Comparison of ENCODE assay signal across 16 cellular contexts in the genomic region with DNA sequence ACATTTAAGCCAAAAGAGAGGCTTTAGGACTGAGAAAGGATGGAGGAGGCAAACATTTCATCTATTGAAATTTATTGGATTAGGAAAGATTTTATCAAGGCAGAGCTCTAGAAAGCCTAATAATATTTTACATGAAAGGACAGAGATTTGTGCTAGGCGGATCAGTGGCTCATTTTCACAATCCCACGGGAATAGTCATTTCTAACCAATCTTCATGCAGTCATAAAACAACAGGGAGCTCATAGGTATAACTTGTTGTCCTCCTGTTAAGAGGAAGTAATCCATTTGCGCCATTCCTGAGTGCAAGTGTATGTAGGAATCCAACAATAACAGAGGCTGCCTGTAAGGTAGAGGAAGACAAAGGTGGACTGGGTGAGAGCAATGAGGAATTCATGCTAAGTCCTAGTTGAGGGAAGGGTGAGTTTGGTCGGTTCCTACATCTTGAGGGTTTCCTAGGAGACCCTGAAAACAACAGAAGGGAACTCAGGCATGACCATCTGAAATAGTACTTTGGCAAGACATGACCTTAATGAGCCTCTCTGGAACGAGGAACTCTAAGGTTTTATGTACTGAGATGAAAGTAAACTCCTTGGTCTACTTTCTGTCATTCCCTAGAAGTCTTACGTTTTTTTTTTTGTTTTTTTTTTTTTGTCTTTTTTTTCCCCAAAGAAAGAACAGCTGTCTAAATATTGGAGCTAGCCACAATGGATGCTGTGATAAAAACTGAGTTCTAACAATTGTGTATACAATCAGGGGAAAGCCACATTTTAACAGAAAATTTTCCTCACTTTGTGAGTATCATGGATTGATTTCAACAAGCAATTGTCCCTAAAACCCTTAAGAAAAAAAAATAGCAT.
DNase-seq lines count a peak whose midpoint lies in the region; ATAC-seq and TF ChIP-seq lines count a peak whose summit lies in the region.
"Had no signal": no experiment of that assay in that cellular context is flagged by ENCODE, and none has a peak within 500 bp of the region (broad histone marks: within the 10 kb centered on the region; RNA-seq: fewer than 3 reads in every experiment).

No MANE protein-coding gene starts in this region.

- H3K9me3 ChIP-seq in BE2C, result no peaks in the 10 kb centered on the region
- no peaks in the 10 kb centered on the region for H3K9me3 ChIP-seq in upper lobe of right lung
- H3K9me3 ChIP-seq: colonic mucosa, testis had no signal

- H3K27me3 ChIP-seq in BE2C, result no peaks in the 10 kb centered on the region
- H3K27me3 ChIP-seq in upper lobe of right lung, result no peaks in the 10 kb centered on the region
- H3K27me3 ChIP-seq: testis had no signal

- peaks cover 39% of the 10 kb centered on the region for H3K4me1 Mint-ChIP-seq in neural crest cell
- H3K4me1 Mint-ChIP-seq: activated CD4-positive, alpha-beta T cell treated with anti-CD3 and anti-CD28 coated beads for 36 hours had no signal

- no peaks in the 10 kb centered on the region for H3K9me3 Mint-ChIP-seq in neural crest cell
- H3K9me3 Mint-ChIP-seq: T-helper 1 cell treated with Interleukin-12 subunit alpha and Interleukin-12 subunit beta and Interleukin-4 antibody, amounts not matched to agents 30 μg/mL and 1 μg/mL, for 36 hours had no signal

- peak overlapping the region; percentile 63 for H3K27ac Mint-ChIP-seq in neural crest cell (ENCODE audit: unreplicated experiment)
- H3K27ac Mint-ChIP-seq: activated CD4-positive, alpha-beta T cell treated with anti-CD3 and anti-CD28 coated beads for 36 hours; T-helper 1 cell treated with Interleukin-12 subunit alpha and Interleukin-12 subunit beta and Interleukin-4 antibody, amounts not matched to agents 30 μg/mL and 1 μg/mL, for 36 hours had no signal

- in situ Hi-C loops in KBM-7 (cut with MboI; ENCODE audit: low pct_unique_long_range_greater_than_20kb, low sequenced_read_pairs), result no loop called here

- intact Hi-C loops in upper lobe of right lung (cut with DNase I), result no loop called here

- no peak for DNase-seq in BE2C
- DNase-seq in KBM-7, result peak; percentile 49
- no peak for DNase-seq in caudate nucleus (lab: John Stamatoyannopoulos, UW)
- DNase-seq in neural crest cell (ENCODE audit: low read depth, low spot score), result no peak
- no peak for DNase-seq in NCI-H128 (lab: John Stamatoyannopoulos, UW; ENCODE audit: unreplicated experiment)
- no peak for DNase-seq in COLO829 (ENCODE audit: low spot score)
- DNase-seq in NCI-H1436 treated with DMSO at 0.1 percent for 48 hours (lab: John Stamatoyannopoulos, UW), result no peak
- no peak for DNase-seq in upper lobe of right lung
- DNase-seq: activated CD4-positive, alpha-beta T cell treated with anti-CD3 and anti-CD28 coated beads for 36 hours; activated T-cell treated with anti-CD3 and anti-CD28 coated beads for 4 hours; AML-193; colonic mucosa; NCI-H524 treated with DMSO at 0.1 percent for 48 hours; stimulated activated CD4-positive, alpha-beta T cell treated with anti-CD3 and anti-CD28 coated beads, Interleukin-15, amount 100 ng/mL, for 24 hours; testis had no signal

- peaks cover 3% of the 10 kb centered on the region for H3K36me3 Mint-ChIP-seq in neural crest cell (ENCODE audit: low read depth)

- TF ChIP-seq CTCF in BE2C (IDR thresholded peaks at IDR 0.05; ENCODE audit: low read depth, low read length), result no peak
- TF ChIP-seq CTCF in neural crest cell (conservative IDR thresholded peaks at IDR 0.05), result no peak
- no peak for TF ChIP-seq CTCF in upper lobe of right lung (IDR thresholded peaks at IDR 0.05)

- no peaks in the 10 kb centered on the region for H3K27me3 Mint-ChIP-seq in neural crest cell (ENCODE audit: low read depth)

- ATAC-seq in upper lobe of right lung, result no peak
- ATAC-seq: activated CD4-positive, alpha-beta T cell treated with anti-CD3 and anti-CD28 coated beads for 36 hours had no signal

- peak overlapping the region; percentile 90 for H3K4me3 Mint-ChIP-seq in neural crest cell
- H3K4me3 Mint-ChIP-seq: activated CD4-positive, alpha-beta T cell treated with anti-CD3 and anti-CD28 coated beads for 36 hours; T-helper 1 cell treated with Interleukin-12 subunit alpha and Interleukin-12 subunit beta and Interleukin-4 antibody, amounts not matched to agents 30 μg/mL and 1 μg/mL, for 36 hours had no signal

- peak overlapping the region; percentile 90 for H3K27ac ChIP-seq in caudate nucleus (ENCODE audit: low read depth, low read length)
- no peak overlapping the region for H3K27ac ChIP-seq in upper lobe of right lung
- H3K27ac ChIP-seq: colonic mucosa, testis had no signal

- H3K4me1 ChIP-seq in BE2C (peaks cover 10% of the 10 kb centered on the region), upper lobe of right lung (no peaks in the 10 kb centered on the region)
- H3K4me1 ChIP-seq: colonic mucosa, testis had no signal

- H3K4me3 ChIP-seq in BE2C (ENCODE audit: low read depth, low read length) (peak overlapping the region; percentile 74), upper lobe of right lung (no peak overlapping the region)
- H3K4me3 ChIP-seq: colonic mucosa had no signal

- no peaks in the 10 kb centered on the region for H3K36me3 ChIP-seq in BE2C
- H3K36me3 ChIP-seq in upper lobe of right lung, result no peaks in the 10 kb centered on the region
- H3K36me3 ChIP-seq: colonic mucosa had no signal
